In the genomic region with DNA sequence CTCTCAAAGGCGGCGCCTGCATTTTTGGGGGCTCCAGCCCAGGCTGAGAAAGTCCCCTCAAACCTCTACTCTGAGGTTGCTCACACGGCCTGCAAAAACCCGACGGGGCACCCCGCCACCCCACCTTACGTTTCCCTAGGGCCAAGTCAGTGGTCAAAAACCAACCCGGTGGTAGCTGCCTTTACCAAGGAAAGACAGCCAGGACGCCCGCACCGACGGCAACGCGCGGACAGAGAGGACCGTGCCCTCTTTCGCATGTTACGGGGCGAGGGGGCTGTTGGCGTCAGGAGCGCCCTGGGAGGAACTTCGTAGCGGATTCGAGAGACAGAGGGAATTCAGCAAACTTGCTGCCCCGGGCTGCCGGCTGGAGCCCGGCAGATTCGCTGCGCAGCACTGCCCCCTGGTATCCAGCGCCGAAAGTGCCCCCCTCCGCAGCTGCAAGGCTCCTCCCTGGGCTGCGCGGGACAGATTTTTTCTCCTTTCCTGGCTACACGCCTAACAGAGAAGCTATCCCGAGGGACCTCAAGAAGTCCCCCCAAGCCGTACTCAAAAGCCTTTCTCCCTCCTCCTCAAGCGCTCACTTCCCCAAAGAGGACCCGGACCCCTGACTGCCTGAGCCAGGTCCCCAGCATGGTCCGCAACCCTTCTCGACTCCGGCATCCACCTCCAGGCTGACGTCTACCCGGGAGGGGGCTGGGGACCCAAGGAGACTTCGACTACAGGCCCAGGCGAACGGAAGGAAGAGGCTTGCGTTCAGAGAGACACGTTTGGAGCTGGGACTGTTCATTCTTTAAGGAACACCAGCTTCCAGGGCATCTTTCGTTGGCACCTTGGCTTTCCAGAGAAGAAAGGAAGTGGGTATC, we compare ENCODE assay signal across 8 cellular contexts. TPM values are rescaled to one million over a fixed set of nuclear protein-coding genes. Genes with fewer than 3 reads are reported as not detected.
DNase-seq lines count a peak whose midpoint lies in the region; ATAC-seq, FAIRE-seq and TF ChIP-seq lines count a peak whose summit lies in the region.

No MANE protein-coding gene starts in this region.

- DNase-seq in AG08395 (ENCODE audit: low spot score): peak; percentile 79
- DNase-seq in GM10248 (ENCODE audit: extremely low spot score): peak; percentile 38
- DNase-seq in SJCRH30: peak; percentile 30 to 56
- peak; percentile 51 for DNase-seq in endothelial cell of umbilical vein (ENCODE audit: low read depth, low spot score)
- DNase-seq in OCI-LY7 (ENCODE audit: low spot score): no peak

- H3K4me2 ChIP-seq in endothelial cell of umbilical vein (ENCODE audit: insufficient read depth, low read length): no peak overlapping the region
- no peak overlapping the region for H3K4me2 ChIP-seq in OCI-LY7 (ENCODE audit: low read length)

- FAIRE-seq in endothelial cell of umbilical vein (lab: Jason Lieb, UNC): peak; percentile 87

- TF ChIP-seq POLR2A in endothelial cell of umbilical vein (IDR thresholded peaks at IDR 0.05; ENCODE audit: low read depth, low read length): no peak

- H2AFZ ChIP-seq in endothelial cell of umbilical vein (ENCODE audit: low read depth, low read length): peak overlapping the region; percentile 31
- H2AFZ ChIP-seq in OCI-LY7 (ENCODE audit: low read length): no peak overlapping the region

- H3K9me3 ChIP-seq in SJCRH30 (replicated peaks): no peaks in the 10 kb centered on the region
- no peaks in the 10 kb centered on the region for H3K9me3 ChIP-seq in endothelial cell of umbilical vein (replicated peaks; ENCODE audit: control insufficient read depth, insufficient read depth, low read length)
- H3K9me3 ChIP-seq in muscle layer of colon (ENCODE audit: low read length): peaks cover 3% of the 10 kb centered on the region
- no peaks in the 10 kb centered on the region for H3K9me3 ChIP-seq in OCI-LY7 (ENCODE audit: low read length)

- H3K36me3 ChIP-seq in SJCRH30 (no peaks in the 10 kb centered on the region), endothelial cell of umbilical vein (ENCODE audit: control insufficient read depth in 2 of 2, extremely low read depth in 1 of 2, insufficient read depth in 2 of 2, low read length in 2 of 2) (no peaks in the 10 kb centered on the region), muscle layer of colon (ENCODE audit: insufficient read depth, low read length) (no peaks in the 10 kb centered on the region), OCI-LY7 (ENCODE audit: insufficient read depth, low read length) (no peaks in the 10 kb centered on the region)

- no peaks in the 10 kb centered on the region for H3K9me1 ChIP-seq in endothelial cell of umbilical vein (replicated peaks; ENCODE audit: control insufficient read depth, extremely low read depth, insufficient read depth, low read length)

- no peak for TF ChIP-seq CTCF in GM10248 (IDR thresholded peaks at IDR 0.05; ENCODE audit: control extremely low read depth, extremely low read depth, low read depth, missing control alignments)
- TF ChIP-seq CTCF in endothelial cell of umbilical vein (IDR thresholded peaks at IDR 0.05; ENCODE audit: extremely low read depth in 1 of 2, insufficient read depth in 1 of 2, low read depth in 1 of 2, low read length in 2 of 2): peak; percentile 73 to 92
- TF ChIP-seq CTCF in OCI-LY7 (conservative IDR thresholded peaks at IDR 0.05; ENCODE audit: low read length): no peak

- H3K27ac ChIP-seq in SJCRH30 (no peak overlapping the region), endothelial cell of umbilical vein (ENCODE audit: insufficient read depth, low read depth, low read length) (no peak overlapping the region), muscle layer of colon (ENCODE audit: low read depth, low read length) (no peak overlapping the region), OCI-LY7 (ENCODE audit: low read depth, low read length, poor library complexity, severe bottlenecking) (no peak overlapping the region)

- CTCF ChIA-PET in GM10248 (lab: Yijun Ruan, JAX) (interaction anchor here (0.8 to 5.8 kb wide), 5 partner anchors 9 to 378 kb away, joined by 3 to 75 read pairs (median 5); no protein-coding TSS in a partner anchor), endothelial cell of umbilical vein (lab: Charles Lee) (interaction anchor here (0.6 to 7.4 kb wide), 21 partner anchors 7 to 1438 kb away, joined by 3 to 238 read pairs (median 9); a partner anchor contains a TSS), OCI-LY7 (lab: Charles Lee; ENCODE audit: unreplicated experiment) (interaction anchor here (0.7 kb wide), 1 partner anchor 260 kb away, joined by 5 read pairs; no protein-coding TSS in a partner anchor)

- no peaks in the 10 kb centered on the region for H3K4me1 ChIP-seq in SJCRH30
- H3K4me1 ChIP-seq in endothelial cell of umbilical vein (ENCODE audit: control insufficient read depth, extremely low read depth, insufficient read depth, low read length): peaks cover 3% of the 10 kb centered on the region
- H3K4me1 ChIP-seq in muscle layer of colon (ENCODE audit: insufficient read depth, low read length): peaks cover 30% of the 10 kb centered on the region
- H3K4me1 ChIP-seq in OCI-LY7 (ENCODE audit: insufficient read depth, low read length, poor library complexity, severe bottlenecking): no peaks in the 10 kb centered on the region

- H3K4me3 ChIP-seq in SJCRH30 (no peak overlapping the region), endothelial cell of umbilical vein (replicated peaks in 1 of 3; ENCODE audit: insufficient read depth in 1 of 3, low read depth in 1 of 3, low read length in 3 of 3) (no peak overlapping the region), muscle layer of colon (ENCODE audit: low read depth in 1 of 2, low read length in 2 of 2) (peak overlapping the region; percentile 5 to 33), OCI-LY7 (ENCODE audit: low read depth, low read length, poor library complexity, severe bottlenecking) (no peak overlapping the region)

- H3K9me2 ChIP-seq in OCI-LY7 (ENCODE audit: insufficient read depth, low read length): no peaks in the 10 kb centered on the region

- intact Hi-C loops in endothelial cell of umbilical vein (cut with micrococcal nuclease) (loop anchor here (2.0 to 5.0 kb wide), 4 partner anchors 29 to 369 kb away; no protein-coding TSS in a partner anchor), OCI-LY7 (cut with micrococcal nuclease; ENCODE audit: unreplicated experiment) (no loop called here)

- H3K79me2 ChIP-seq in endothelial cell of umbilical vein (ENCODE audit: control insufficient read depth, insufficient read depth, low read length): no peaks in the 10 kb centered on the region
- H3K79me2 ChIP-seq in OCI-LY7 (ENCODE audit: insufficient read depth, low read depth, low read length): no peaks in the 10 kb centered on the region

- H3K9ac ChIP-seq in endothelial cell of umbilical vein (replicated peaks; ENCODE audit: extremely low read depth, insufficient read depth, low read length): no peak overlapping the region
- H3K9ac ChIP-seq in muscle layer of colon (ENCODE audit: low read length): no peak overlapping the region

- POLR2A ChIA-PET in GM10248 (lab: Yijun Ruan, JAX): no interaction called here
- POLR2A ChIA-PET in endothelial cell of umbilical vein (lab: Charles Lee): interaction anchor here (1.2 kb wide), 1 partner anchor 369 kb away, joined by 3 read pairs; no protein-coding TSS in a partner anchor
- POLR2A ChIA-PET in OCI-LY7 (lab: Charles Lee): no interaction called here

- H3K27me3 ChIP-seq in SJCRH30 (peaks cover 8% of the 10 kb centered on the region; the same call in 1 of the 2 replicates), endothelial cell of umbilical vein (ENCODE audit: control insufficient read depth in 2 of 2, insufficient read depth in 2 of 2, low read length in 2 of 2) (peaks cover 88 to 95% of the 10 kb centered on the region in 2 experiments), muscle layer of colon (ENCODE audit: control insufficient read depth in 1 of 2, insufficient read depth in 2 of 2, low read length in 2 of 2) (peaks cover 81 to 93% of the 10 kb centered on the region in 2 donors)

- ATAC-seq in GM19035 (IDR thresholded peaks at IDR 0.05; ENCODE audit: unreplicated experiment) (no peak), GM18870 (IDR thresholded peaks at IDR 0.05; ENCODE audit: unreplicated experiment) (no peak)

- no peaks in the 10 kb centered on the region for H4K20me1 ChIP-seq in endothelial cell of umbilical vein (replicated peaks; ENCODE audit: control insufficient read depth, extremely low read depth, insufficient read depth, low read length)
- H4K20me1 ChIP-seq in OCI-LY7 (ENCODE audit: insufficient read depth, low read length): no peaks in the 10 kb centered on the region

- dilution Hi-C loops in endothelial cell of umbilical vein (cut with MboI; ENCODE audit: extremely low pct_ligation_motif_present, low sequenced_read_pairs): loop anchor here (25.0 kb wide), 1 partner anchor 353 kb away; no protein-coding TSS in a partner anchor

- BruUV-seq in endothelial cell of umbilical vein (replicated peaks; lab: Mats Ljungman, UMichigan): no TSS peak
- no TSS peak for BruUV-seq in OCI-LY7 (replicated peaks; lab: Mats Ljungman, UMichigan)

TF ChIP-seq in endothelial cell of umbilical vein, 7 proteins besides CTCF, POLR2A, EP300 and RAD21 (continues in another document):
- peak; percentile 84 for TF ChIP-seq EZH2 (IDR thresholded peaks at IDR 0.05; ENCODE audit: borderline replicate concordance, low read depth, low read length, severe bottlenecking)

RNA-seq across cellular contexts. Expression of a gene that starts 27.7 kb away (rescaled TPM):
- not detected in 2 replicates for total RNA-seq in SJCRH30 (2014; rRNA removed; shearing (Covaris generic))
- total RNA-seq in endothelial cell of umbilical vein: not detected in 2 replicates
- polyA plus RNA-seq in endothelial cell of umbilical vein: not detected in 2 replicates
- polyA plus RNA-seq in endothelial cell of umbilical vein (2011; cell fraction: cytosol; rRNA removed): not detected in 2 replicates
- polyA plus RNA-seq in endothelial cell of umbilical vein (2011; cell fraction: nucleus; rRNA removed): not detected in 2 replicates
- not detected in 2 replicates for polyA plus RNA-seq in endothelial cell of umbilical vein (2012)
- polyA minus RNA-seq in endothelial cell of umbilical vein: not detected in 2 replicates
- polyA minus RNA-seq in endothelial cell of umbilical vein (2011; cell fraction: cytosol; rRNA and poly(A)+ RNA removed): not detected
- not detected in 2 replicates for polyA minus RNA-seq in endothelial cell of umbilical vein (2011; cell fraction: nucleus; rRNA and poly(A)+ RNA removed)
- total RNA-seq in OCI-LY7 (2014; rRNA removed; shearing (Covaris generic)): not detected in 2 replicates
- total RNA-seq in OCI-LY7 (2022): not detected in 2 replicates

RNA-seq across cellular contexts. Expression of a gene that starts 31.5 kb away (rescaled TPM):
- total RNA-seq in SJCRH30 (2014; rRNA removed; shearing (Covaris generic)): not detected in 2 replicates
- not detected in 2 replicates for total RNA-seq in endothelial cell of umbilical vein
- not detected in 2 replicates for polyA plus RNA-seq in endothelial cell of umbilical vein
- polyA plus RNA-seq in endothelial cell of umbilical vein (2011; cell fraction: cytosol; rRNA removed): not detected in 2 replicates
- polyA plus RNA-seq in endothelial cell of umbilical vein (2011; cell fraction: nucleus; rRNA removed): not detected in 2 replicates
- not detected in 2 replicates for polyA plus RNA-seq in endothelial cell of umbilical vein (2012)
- polyA minus RNA-seq in endothelial cell of umbilical vein: not detected in 2 replicates
- polyA minus RNA-seq in endothelial cell of umbilical vein (2011; cell fraction: cytosol; rRNA and poly(A)+ RNA removed): not detected
- polyA minus RNA-seq in endothelial cell of umbilical vein (2011; cell fraction: nucleus; rRNA and poly(A)+ RNA removed): not detected in 2 replicates
- total RNA-seq in OCI-LY7 (2014; rRNA removed; shearing (Covaris generic)): not detected in 2 replicates
- total RNA-seq in OCI-LY7 (2022): not detected in 2 replicates

Comparison
In these comparisons a context has a peak if more than half of its experiments do, and no peak if none do; other contexts are left out.
1. CTCF ChIP-seq: peak in endothelial cell of umbilical vein (2 of 2); none in GM10248 (single experiment) and OCI-LY7 (single experiment).
2. H3K4me3 ChIP-seq: peak in muscle layer of colon (2 of 2); none in SJCRH30 (single experiment), endothelial cell of umbilical vein (0 of 3) and OCI-LY7 (single experiment).